Comparison of ENCODE assay signal across 6 cellular contexts in the genomic region with DNA sequence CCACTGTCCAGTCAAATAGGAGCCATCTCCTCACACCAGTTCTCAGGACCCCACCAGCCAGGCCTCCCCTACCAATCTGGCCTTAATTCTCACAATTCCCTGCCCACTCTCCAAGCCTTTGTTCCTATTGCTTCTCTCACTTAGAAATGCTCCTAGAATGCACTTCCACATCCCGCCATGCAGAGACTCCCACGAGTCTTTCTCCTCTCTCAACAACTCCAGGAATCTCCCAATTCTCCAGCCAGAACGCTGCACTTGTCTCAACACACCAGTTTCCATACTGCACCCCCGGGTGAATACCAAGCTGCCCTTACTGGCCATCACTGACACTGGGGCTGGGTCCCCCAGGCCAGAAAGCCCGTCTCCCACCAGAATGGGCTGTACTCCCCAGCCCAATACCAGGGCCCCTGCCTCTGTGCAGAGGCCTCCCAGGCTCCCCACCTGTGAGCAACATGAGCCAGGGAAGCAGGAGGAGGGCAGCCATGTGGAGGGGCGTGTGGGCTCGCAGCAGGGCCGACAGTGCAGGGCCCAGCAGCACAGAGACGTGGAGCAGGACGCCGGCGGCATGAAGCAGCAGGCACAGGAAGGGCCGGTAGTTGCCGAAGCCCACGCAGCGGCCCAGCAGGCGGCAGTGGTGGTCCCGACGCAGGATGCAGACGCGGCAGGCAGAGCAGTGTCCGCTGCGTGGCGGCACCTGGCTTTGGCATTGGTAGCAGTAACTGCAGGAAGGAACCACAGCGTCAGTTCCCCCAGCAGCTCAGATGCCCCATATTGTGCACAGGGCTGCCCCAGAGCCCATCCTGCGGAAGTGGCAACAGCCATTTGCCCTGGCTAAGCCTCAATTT.
DNase-seq lines count a peak whose midpoint lies in the region; TF ChIP-seq lines count a peak whose summit lies in the region.

No MANE protein-coding gene starts in this region.

- TF ChIP-seq CTCF in GM12873 (IDR thresholded peaks at IDR 0.05; ENCODE audit: insufficient read depth, low read depth, low read length, missing control alignments): peak; percentile 55

- peak; percentile 53 for DNase-seq in activated CD4-positive, CD25-positive, alpha-beta regulatory T cell treated with anti-CD3 and anti-CD28 coated beads, Interleukin-2, amount 50 U/mL, for 72 hours
- DNase-seq in fibroblast of gingiva (ENCODE audit: low read depth) (peak; percentile 35), iPS-NIHi11 (ENCODE audit: low spot score) (no peak), NCI-H446 (lab: John Stamatoyannopoulos, UW) (no peak)
- DNase-seq in stimulated activated CD8-positive, alpha-beta memory T cell treated with anti-CD3 and anti-CD28 coated beads, Interleukin-12 subunit alpha, Interleukin-12 subunit beta, amount 100 ng/mL, for 1 hour (ENCODE audit: low read depth): peak; percentile 45

Comparison
In these comparisons a context has a peak if more than half of its experiments do, and no peak if none do; other contexts are left out.
1. DNase-seq: peak in activated CD4-positive, CD25-positive, alpha-beta regulatory T cell treated with anti-CD3 and anti-CD28 coated beads, Interleukin-2, amount 50 U/mL, for 72 hours (single experiment), fibroblast of gingiva (single experiment) and stimulated activated CD8-positive, alpha-beta memory T cell treated with anti-CD3 and anti-CD28 coated beads, Interleukin-12 subunit alpha, Interleukin-12 subunit beta, amount 100 ng/mL, for 1 hour (single experiment); none in iPS-NIHi11 (single experiment) and NCI-H446 (0 of 2).